Comparison of ENCODE assay signal across 9 cellular contexts in genomic region chr11:70007796-70008195, GRCh38.
"Had no signal": no experiment of that assay in that cellular context is flagged by ENCODE, and none has a peak within 500 bp of the region (broad histone marks: within the 10 kb centered on the region; RNA-seq: fewer than 3 reads in every experiment).

No MANE protein-coding gene starts in this region.

- H3K27ac Mint-ChIP-seq: HFFc6 had no signal

- H3K9me3 Mint-ChIP-seq: HFFc6 had no signal

- H2AFZ ChIP-seq: GM23248 had no signal

- H3K9ac ChIP-seq: GM23248 had no signal

- FAIRE-seq: HepG2 had no signal

- DNase-seq: GM23248, GOT3, H7, HFFc6, KBM-7 had no signal

- H3K4me3 ChIP-seq: GM23248, HAP-1 had no signal

- H3K27ac ChIP-seq: GM23248, HL-60 had no signal

- H3K9me3 ChIP-seq: HAP-1 had no signal

- H3K4me3 Mint-ChIP-seq: HFFc6 had no signal

- H3K36me3 ChIP-seq: HAP-1 had no signal

- H3K4me1 ChIP-seq: HAP-1 had no signal

- ATAC-seq: HCT116, HepG2 had no signal
